Comparison of ENCODE assay signal across 8 cellular contexts in the genomic region with DNA sequence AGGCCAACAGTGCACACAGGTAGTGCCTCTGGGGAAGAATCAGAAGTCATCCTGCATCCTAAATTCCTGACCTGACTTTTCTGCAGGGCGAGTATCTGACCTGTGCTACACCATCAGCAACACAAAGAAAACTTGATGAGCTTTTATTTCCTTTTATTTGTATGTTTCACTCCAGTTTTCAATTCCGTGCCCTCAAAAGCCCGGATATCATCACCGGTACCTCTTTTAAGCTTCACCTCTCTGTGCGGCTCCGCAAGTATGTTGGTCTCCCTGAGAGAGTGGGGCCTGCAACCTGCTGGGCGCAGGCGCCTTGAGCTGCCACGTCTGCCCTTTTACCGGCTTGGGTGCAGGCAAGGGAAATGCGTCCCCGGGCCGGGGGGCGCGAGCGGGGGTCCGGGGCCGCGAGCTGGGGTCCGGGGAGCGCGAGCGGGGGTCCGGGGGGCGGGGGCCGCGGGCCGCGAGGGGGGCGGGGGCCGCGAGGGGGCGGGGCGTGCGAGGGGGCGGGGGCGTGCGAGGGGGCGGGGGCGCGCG. TPM values are rescaled to one million over a fixed set of nuclear protein-coding genes. Genes with fewer than 3 reads are reported as not detected.
DNase-seq lines count a peak whose midpoint lies in the region; ATAC-seq, FAIRE-seq and TF ChIP-seq lines count a peak whose summit lies in the region.

No MANE protein-coding gene starts in this region.

- DNase-seq in GF-D8 (lab: John Stamatoyannopoulos, UW) = peak; percentile 3
- DNase-seq in RPMI8226 = peak; percentile 59
- peak; percentile 32 to 68 (median 47) for DNase-seq in body of pancreas
- no peak for DNase-seq in NCI-H1417 treated with DMSO at 0.1 percent for 48 hours (lab: John Stamatoyannopoulos, UW)
- DNase-seq in D721Med (ENCODE audit: insufficient read length, low spot score) = no peak

- no peak for TF ChIP-seq POLR2A in body of pancreas (IDR thresholded peaks at IDR 0.05)

- no peaks in the 10 kb centered on the region for H3K27me3 ChIP-seq in body of pancreas
- H3K27me3 ChIP-seq in iPS-15b (ENCODE audit: control insufficient read depth, insufficient read depth, low read length) = no peaks in the 10 kb centered on the region
- peaks cover 0 to 8% (median 5%) of the 10 kb centered on the region in 3 donors for H3K27me3 ChIP-seq in skeletal muscle tissue (ENCODE audit: control insufficient read depth in 3 of 3, insufficient read depth in 3 of 3, low read length in 3 of 3)

- H3K9me3 ChIP-seq in body of pancreas = peaks cover 0 to 3% (median 0%) of the 10 kb centered on the region in 3 donors
- H3K9me3 ChIP-seq in iPS-15b (ENCODE audit: control insufficient read depth, insufficient read depth, low read length) = peaks cover 6% of the 10 kb centered on the region
- no peaks in the 10 kb centered on the region for H3K9me3 ChIP-seq in skeletal muscle tissue (ENCODE audit: control insufficient read depth in 3 of 3, low read length in 3 of 3)

- peaks cover 4% of the 10 kb centered on the region for H3K4me1 ChIP-seq in body of pancreas
- no peaks in the 10 kb centered on the region for H3K4me1 ChIP-seq in iPS-15b (ENCODE audit: control insufficient read depth, insufficient read depth, low read length)
- peaks cover 0 to 4% (median 0%) of the 10 kb centered on the region in 3 donors for H3K4me1 ChIP-seq in skeletal muscle tissue (ENCODE audit: control insufficient read depth in 3 of 3, insufficient read depth in 3 of 3, low read length in 3 of 3)

- 3 to 6% methylated on average over 6 to 7 of the region's 42 CpGs for WGBS in body of pancreas, 2 donors

- H3K36me3 ChIP-seq in body of pancreas (replicated peaks in 1 of 2; ENCODE audit: insufficient read depth in 1 of 2, low read depth in 2 of 2) (no peaks in the 10 kb centered on the region), iPS-15b (ENCODE audit: control insufficient read depth, insufficient read depth, low read length) (no peaks in the 10 kb centered on the region), skeletal muscle tissue (ENCODE audit: control insufficient read depth in 3 of 3, insufficient read depth in 3 of 3, low read length in 3 of 3) (no peaks in the 10 kb centered on the region)

- H3K4me3 ChIP-seq in body of pancreas (no peak overlapping the region), iPS-15b (ENCODE audit: low read depth, low read length) (peak overlapping the region; percentile 61), skeletal muscle tissue (ENCODE audit: low read length in 3 of 3) (peak overlapping the region; percentile 14 to 62 (median 17))

- H3K27ac ChIP-seq in body of pancreas = peak overlapping the region in 3 of 4 donors; percentile 26 to 79 (median 34)
- no peak overlapping the region for H3K27ac ChIP-seq in skeletal muscle tissue (ENCODE audit: low read depth, low read length)

- FAIRE-seq in D721Med (lab: Jason Lieb, UNC) = no peak

- no peak for TF ChIP-seq CTCF in body of pancreas (IDR thresholded peaks at IDR 0.05)
- no peak for TF ChIP-seq CTCF in D721Med (IDR thresholded peaks at IDR 0.05; ENCODE audit: insufficient read depth, missing control alignments)

- H3K9ac ChIP-seq in iPS-15b (ENCODE audit: low read depth, low read length) (peak overlapping the region; percentile 73), skeletal muscle tissue (ENCODE audit: low read depth in 1 of 3, low read length in 3 of 3) (no peak overlapping the region)

- intact Hi-C loops in body of pancreas (cut with DNase I) = no loop called here

- ATAC-seq in body of pancreas (peak; percentile 82), HG03378 (IDR thresholded peaks at IDR 0.05; ENCODE audit: unreplicated experiment) (no peak)

RNA-seq across cellular contexts. Expression of a gene that starts 4.3 kb away (rescaled TPM):
- not detected for total RNA-seq in body of pancreas
- 0.52 TPM for total RNA-seq in skeletal muscle tissue

RNA-seq across cellular contexts. Expression of a gene that starts 19.7 kb away (rescaled TPM):
- total RNA-seq in body of pancreas (10 to 100 TPM; 17.1 to 35.0 TPM), skeletal muscle tissue (24.0 TPM)

RNA-seq across cellular contexts. Expression of a gene that starts 26.6 kb away (rescaled TPM):
- total RNA-seq in body of pancreas (not detected), skeletal muscle tissue (not detected)

RNA-seq across cellular contexts. Expression of a gene that starts 51.8 kb away (rescaled TPM):
- total RNA-seq in body of pancreas (not detected), skeletal muscle tissue (not detected)

RNA-seq across cellular contexts. Expression of a gene that starts 59.2 kb away (rescaled TPM):
- total RNA-seq in body of pancreas = not detected
- total RNA-seq in skeletal muscle tissue = not detected

Comparison
In these comparisons a context has a peak if more than half of its experiments do, and no peak if none do; other contexts are left out.
1. DNase-seq: peak in GF-D8 (single experiment), RPMI8226 (single experiment) and body of pancreas (4 of 4); none in NCI-H1417 treated with DMSO at 0.1 percent for 48 hours (single experiment) and D721Med (single experiment).
2. H3K4me3 ChIP-seq: peak in iPS-15b (single experiment) and skeletal muscle tissue (3 of 3); none in body of pancreas (0 of 2).